10 cellular contexts compared by ENCODE assay signal in genomic region chr7:107924841-107925490, GRCh38. TPM values are rescaled to one million over a fixed set of nuclear protein-coding genes. Genes with fewer than 3 reads are reported as not detected.
DNase-seq lines count a peak whose midpoint lies in the region; ATAC-seq and TF ChIP-seq lines count a peak whose summit lies in the region.
"Had no signal": no experiment of that assay in that cellular context is flagged by ENCODE, and none has a peak within 500 bp of the region (broad histone marks: within the 10 kb centered on the region; RNA-seq: fewer than 3 reads in every experiment).

No MANE protein-coding gene starts in this region.

- peak overlapping the region in 1 of 2 donors; percentile 7 for H3K4me3 Mint-ChIP-seq in activated T-cell treated with anti-CD3 and anti-CD28 coated beads, Interleukin-2, amount 50 U/mL, for 72 hours
- H3K4me3 Mint-ChIP-seq in stimulated activated naive CD8-positive, alpha-beta T cell treated with anti-CD3 and anti-CD28 coated beads, Interleukin-15, amount 100 ng/mL, for 72 hours = peak overlapping the region in 1 of 2 donors; percentile 6

- no peaks in the 10 kb centered on the region for H3K9me3 Mint-ChIP-seq in activated T-cell treated with anti-CD3 and anti-CD28 coated beads, Interleukin-2, amount 50 U/mL, for 72 hours
- no peaks in the 10 kb centered on the region for H3K9me3 Mint-ChIP-seq in stimulated activated naive CD8-positive, alpha-beta T cell treated with anti-CD3 and anti-CD28 coated beads, Interleukin-15, amount 100 ng/mL, for 72 hours

- peak overlapping the region; percentile 11 for H3K27ac Mint-ChIP-seq in activated T-cell treated with anti-CD3 and anti-CD28 coated beads, Interleukin-2, amount 50 U/mL, for 72 hours
- peak overlapping the region in 1 of 2 donors; percentile 1 for H3K27ac Mint-ChIP-seq in stimulated activated naive CD8-positive, alpha-beta T cell treated with anti-CD3 and anti-CD28 coated beads, Interleukin-15, amount 100 ng/mL, for 72 hours

- no peak for DNase-seq in activated T-cell treated with anti-CD3 and anti-CD28 coated beads, Interleukin-2, amount 50 U/mL, for 72 hours
- no peak for DNase-seq in activated T-cell treated with anti-CD3 and anti-CD28 coated beads, Interleukin-2, amount 50 U/mL, for 48 hours
- DNase-seq in SK-N-MC (ENCODE audit: low read depth, low spot score) (peak; percentile 81), iPS-NIHi7 (ENCODE audit: extremely low spot score) (no peak), suprapubic skin (ENCODE audit: low spot score in 2 of 2) (no peak), T-helper 9 cell (no peak)
- DNase-seq in stimulated activated naive CD8-positive, alpha-beta T cell treated with anti-CD3 and anti-CD28 coated beads, Interleukin-15, amount 100 ng/mL, for 72 hours = no peak

- H3K36me3 Mint-ChIP-seq in activated T-cell treated with anti-CD3 and anti-CD28 coated beads, Interleukin-2, amount 50 U/mL, for 72 hours (ENCODE audit: insufficient read depth in 2 of 2) = peaks cover 14 to 25% of the 10 kb centered on the region in 2 donors

- peaks cover 39% of the 10 kb centered on the region for H3K4me1 Mint-ChIP-seq in activated T-cell treated with anti-CD3 and anti-CD28 coated beads, Interleukin-2, amount 50 U/mL, for 72 hours (ENCODE audit: low read depth)
- peaks cover 50% of the 10 kb centered on the region for H3K4me1 Mint-ChIP-seq in stimulated activated naive CD8-positive, alpha-beta T cell treated with anti-CD3 and anti-CD28 coated beads, Interleukin-15, amount 100 ng/mL, for 72 hours

- H3K4me1 ChIP-seq in suprapubic skin = peaks cover 12% of the 10 kb centered on the region

- H3K9ac ChIP-seq in SK-N-MC (ENCODE audit: insufficient read length) = no peak overlapping the region

- no peak for TF ChIP-seq POLR2A in suprapubic skin (IDR thresholded peaks at IDR 0.05)

- no peak for TF ChIP-seq EP300 in suprapubic skin (IDR thresholded peaks at IDR 0.05)

- WGBS in suprapubic skin = 49% methylated on average over 5 of the region's 5 CpGs

- H3K27me3 ChIP-seq in suprapubic skin = no peaks in the 10 kb centered on the region
- H3K27me3 ChIP-seq: cardiac muscle cell had no signal

- peak overlapping the region; percentile 47 for H3K27ac ChIP-seq in SK-N-MC
- no peak overlapping the region for H3K27ac ChIP-seq in suprapubic skin
- H3K27ac ChIP-seq: C4-2B, cardiac muscle cell had no signal

- peaks cover 97% of the 10 kb centered on the region for H3K36me3 ChIP-seq in SK-N-MC (ENCODE audit: insufficient read depth, low read length)
- peaks cover 68% of the 10 kb centered on the region for H3K36me3 ChIP-seq in suprapubic skin

- no peak for ATAC-seq in activated T-cell treated with anti-CD3 and anti-CD28 coated beads, Interleukin-2, amount 50 U/mL, for 72 hours (replicated peaks in 1 of 2)
- peak; percentile 90 for ATAC-seq in HG02938 (IDR thresholded peaks at IDR 0.05; ENCODE audit: unreplicated experiment)
- ATAC-seq in stimulated activated naive CD8-positive, alpha-beta T cell treated with anti-CD3 and anti-CD28 coated beads, Interleukin-15, amount 100 ng/mL, for 72 hours = peak; percentile 62

- H3K27me3 Mint-ChIP-seq in activated T-cell treated with anti-CD3 and anti-CD28 coated beads, Interleukin-2, amount 50 U/mL, for 72 hours (ENCODE audit: low read depth) = no peaks in the 10 kb centered on the region
- H3K27me3 Mint-ChIP-seq in stimulated activated naive CD8-positive, alpha-beta T cell treated with anti-CD3 and anti-CD28 coated beads, Interleukin-15, amount 100 ng/mL, for 72 hours = no peaks in the 10 kb centered on the region

- H3K9me3 ChIP-seq in SK-N-MC (ENCODE audit: low read depth, low read length) (no peaks in the 10 kb centered on the region), suprapubic skin (no peaks in the 10 kb centered on the region)

- no peak for TF ChIP-seq CTCF in suprapubic skin (IDR thresholded peaks at IDR 0.05)

- H3K4me3 ChIP-seq in SK-N-MC = peak overlapping the region; percentile 10; the same call in 1 of the 2 replicates
- H3K4me3 ChIP-seq in suprapubic skin = no peak overlapping the region
- H3K4me3 ChIP-seq: cardiac muscle cell had no signal

RNA-seq across cellular contexts. Expression of gene DLD, which starts 34.0 kb away (rescaled TPM):
- 100 to 1,000 TPM; 104 to 105 TPM for total RNA-seq in activated T-cell treated with anti-CD3 and anti-CD28 coated beads, Interleukin-2, amount 50 U/mL, for 72 hours
- 10 to 100 TPM; 35.8 to 84.7 (median 67.9) TPM for total RNA-seq in suprapubic skin

Comparison
In these comparisons a context has a peak if more than half of its experiments do, and no peak if none do; other contexts are left out.
1. ATAC-seq: peak in HG02938 (single experiment) and stimulated activated naive CD8-positive, alpha-beta T cell treated with anti-CD3 and anti-CD28 coated beads, Interleukin-15, amount 100 ng/mL, for 72 hours (single experiment); none in activated T-cell treated with anti-CD3 and anti-CD28 coated beads, Interleukin-2, amount 50 U/mL, for 72 hours (0 of 2).